ENCODE assay signal across 1 cellular context in the genomic region with DNA sequence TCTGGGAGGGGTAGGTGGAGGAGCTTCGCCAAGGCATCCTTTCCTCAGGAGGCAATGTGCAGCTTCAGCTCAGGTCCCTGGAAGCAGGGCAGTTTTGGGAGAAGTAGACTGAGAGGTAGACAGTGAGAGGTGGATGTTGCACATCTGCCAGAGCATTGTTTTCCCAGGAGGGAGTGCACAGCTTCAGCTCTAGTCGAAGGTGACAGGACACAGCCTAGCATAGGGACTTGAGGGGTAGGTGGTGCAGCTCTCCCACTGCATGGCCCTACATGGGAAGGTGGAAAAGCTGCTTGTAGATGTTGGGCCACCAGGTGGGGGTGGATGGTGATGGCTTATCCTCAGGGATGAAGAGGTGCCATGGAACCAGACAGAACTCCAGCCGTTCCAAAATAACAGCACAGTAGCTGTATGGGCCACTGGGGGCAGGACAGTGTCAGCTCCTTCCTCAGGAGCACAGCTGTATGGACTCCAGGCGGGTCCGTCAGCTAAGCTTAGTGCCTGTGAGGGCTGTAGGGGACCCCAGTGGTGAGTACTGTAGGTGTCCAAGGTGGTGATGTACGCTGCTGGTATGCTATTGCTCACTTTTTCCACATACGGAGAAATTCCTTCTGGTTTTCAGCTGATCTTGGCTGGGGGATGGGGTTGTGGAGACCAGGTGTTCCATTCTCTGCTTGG.
TF ChIP-seq lines count a peak whose summit lies in the region.

No MANE protein-coding gene starts in this region.

TF ChIP-seq in GM12878, 131 proteins besides CTCF, POLR2A, EP300 and RAD21:
- TF ChIP-seq HCFC1 (IDR thresholded peaks at IDR 0.05; ENCODE audit: low read length) = no peak
- peak; percentile 60; the same call in 1 of the 2 replicates for TF ChIP-seq POLR2AphosphoS5 (IDR thresholded peaks at IDR 0.05; ENCODE audit: low read length)
